Comparison of ENCODE assay signal across 1 cellular context in the genomic region with DNA sequence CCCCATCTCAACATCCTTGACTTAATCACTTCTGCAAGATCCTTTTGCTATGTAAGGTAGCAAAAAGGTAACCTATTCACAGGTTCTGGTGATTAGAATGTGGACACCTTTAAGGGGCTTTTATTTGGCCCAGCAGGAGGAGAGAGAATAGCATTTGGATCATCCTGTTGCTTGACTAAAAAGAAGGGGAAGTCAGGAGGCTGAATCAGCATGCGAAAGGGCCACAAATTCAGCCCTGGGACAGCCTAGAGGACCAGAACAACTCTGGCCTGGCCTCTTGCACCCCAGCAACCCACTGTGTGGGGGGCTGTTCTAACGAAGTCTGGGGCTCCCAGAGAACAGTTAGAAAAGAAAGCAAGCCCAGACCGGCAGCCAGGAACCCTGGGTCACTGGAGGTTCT.
TF ChIP-seq lines count a peak whose summit lies in the region.

No MANE protein-coding gene starts in this region.

TF ChIP-seq in GM23338, 12 proteins besides CTCF, POLR2A, EP300 and RAD21 (continued from another document):
- TF ChIP-seq, protein P1, sequence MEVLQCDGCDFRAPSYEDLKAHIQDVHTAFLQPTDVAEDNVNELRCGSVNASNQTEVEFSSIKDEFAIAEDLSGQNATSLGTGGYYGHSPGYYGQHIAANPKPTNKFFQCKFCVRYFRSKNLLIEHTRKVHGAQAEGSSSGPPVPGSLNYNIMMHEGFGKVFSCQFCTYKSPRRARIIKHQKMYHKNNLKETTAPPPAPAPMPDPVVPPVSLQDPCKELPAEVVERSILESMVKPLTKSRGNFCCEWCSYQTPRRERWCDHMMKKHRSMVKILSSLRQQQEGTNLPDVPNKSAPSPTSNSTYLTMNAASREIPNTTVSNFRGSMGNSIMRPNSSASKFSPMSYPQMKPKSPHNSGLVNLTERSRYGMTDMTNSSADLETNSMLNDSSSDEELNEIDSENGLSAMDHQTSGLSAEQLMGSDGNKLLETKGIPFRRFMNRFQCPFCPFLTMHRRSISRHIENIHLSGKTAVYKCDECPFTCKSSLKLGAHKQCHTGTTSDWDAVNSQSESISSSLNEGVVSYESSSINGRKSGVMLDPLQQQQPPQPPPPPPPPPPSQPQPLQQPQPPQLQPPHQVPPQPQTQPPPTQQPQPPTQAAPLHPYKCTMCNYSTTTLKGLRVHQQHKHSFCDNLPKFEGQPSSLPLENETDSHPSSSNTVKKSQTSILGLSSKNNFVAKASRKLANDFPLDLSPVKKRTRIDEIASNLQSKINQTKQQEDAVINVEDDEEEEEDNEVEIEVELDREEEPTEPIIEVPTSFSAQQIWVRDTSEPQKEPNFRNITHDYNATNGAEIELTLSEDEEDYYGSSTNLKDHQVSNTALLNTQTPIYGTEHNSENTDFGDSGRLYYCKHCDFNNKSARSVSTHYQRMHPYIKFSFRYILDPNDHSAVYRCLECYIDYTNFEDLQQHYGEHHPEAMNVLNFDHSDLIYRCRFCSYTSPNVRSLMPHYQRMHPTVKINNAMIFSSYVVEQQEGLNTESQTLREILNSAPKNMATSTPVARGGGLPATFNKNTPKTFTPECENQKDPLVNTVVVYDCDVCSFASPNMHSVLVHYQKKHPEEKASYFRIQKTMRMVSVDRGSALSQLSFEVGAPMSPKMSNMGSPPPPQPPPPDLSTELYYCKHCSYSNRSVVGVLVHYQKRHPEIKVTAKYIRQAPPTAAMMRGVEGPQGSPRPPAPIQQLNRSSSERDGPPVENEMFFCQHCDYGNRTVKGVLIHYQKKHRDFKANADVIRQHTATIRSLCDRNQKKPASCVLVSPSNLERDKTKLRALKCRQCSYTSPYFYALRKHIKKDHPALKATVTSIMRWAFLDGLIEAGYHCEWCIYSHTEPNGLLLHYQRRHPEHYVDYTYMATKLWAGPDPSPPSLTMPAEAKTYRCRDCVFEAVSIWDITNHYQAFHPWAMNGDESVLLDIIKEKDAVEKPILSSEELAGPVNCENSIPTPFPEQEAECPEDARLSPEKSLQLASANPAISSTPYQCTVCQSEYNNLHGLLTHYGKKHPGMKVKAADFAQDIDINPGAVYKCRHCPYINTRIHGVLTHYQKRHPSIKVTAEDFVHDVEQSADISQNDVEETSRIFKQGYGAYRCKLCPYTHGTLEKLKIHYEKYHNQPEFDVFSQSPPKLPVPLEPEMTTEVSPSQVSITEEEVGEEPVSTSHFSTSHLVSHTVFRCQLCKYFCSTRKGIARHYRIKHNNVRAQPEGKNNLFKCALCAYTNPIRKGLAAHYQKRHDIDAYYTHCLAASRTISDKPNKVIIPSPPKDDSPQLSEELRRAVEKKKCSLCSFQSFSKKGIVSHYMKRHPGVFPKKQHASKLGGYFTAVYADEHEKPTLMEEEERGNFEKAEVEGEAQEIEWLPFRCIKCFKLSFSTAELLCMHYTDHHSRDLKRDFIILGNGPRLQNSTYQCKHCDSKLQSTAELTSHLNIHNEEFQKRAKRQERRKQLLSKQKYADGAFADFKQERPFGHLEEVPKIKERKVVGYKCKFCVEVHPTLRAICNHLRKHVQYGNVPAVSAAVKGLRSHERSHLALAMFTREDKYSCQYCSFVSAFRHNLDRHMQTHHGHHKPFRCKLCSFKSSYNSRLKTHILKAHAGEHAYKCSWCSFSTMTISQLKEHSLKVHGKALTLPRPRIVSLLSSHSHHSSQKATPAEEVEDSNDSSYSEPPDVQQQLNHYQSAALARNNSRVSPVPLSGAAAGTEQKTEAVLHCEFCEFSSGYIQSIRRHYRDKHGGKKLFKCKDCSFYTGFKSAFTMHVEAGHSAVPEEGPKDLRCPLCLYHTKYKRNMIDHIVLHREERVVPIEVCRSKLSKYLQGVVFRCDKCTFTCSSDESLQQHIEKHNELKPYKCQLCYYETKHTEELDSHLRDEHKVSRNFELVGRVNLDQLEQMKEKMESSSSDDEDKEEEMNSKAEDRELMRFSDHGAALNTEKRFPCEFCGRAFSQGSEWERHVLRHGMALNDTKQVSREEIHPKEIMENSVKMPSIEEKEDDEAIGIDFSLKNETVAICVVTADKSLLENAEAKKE (CRISPR knock-in tag; IDR thresholded peaks at IDR 0.05): peak; percentile 46
